Comparison of ENCODE assay signal across 16 cellular contexts in genomic region chr13:60645552-60646138, GRCh38.
DNase-seq lines count a peak whose midpoint lies in the region; ATAC-seq and TF ChIP-seq lines count a peak whose summit lies in the region.
"Had no signal": no experiment of that assay in that cellular context is flagged by ENCODE, and none has a peak within 500 bp of the region (broad histone marks: within the 10 kb centered on the region; RNA-seq: fewer than 3 reads in every experiment).

No MANE protein-coding gene starts in this region.

- H3K4me3 ChIP-seq in heart right ventricle = no peak overlapping the region
- no peak overlapping the region for H3K4me3 ChIP-seq in WERI-Rb-1 (ENCODE audit: low read depth, low read length)
- H3K4me3 ChIP-seq: neural progenitor cell, right lobe of liver had no signal

- intact Hi-C loops in heart right ventricle (cut with DNase I) = no loop called here

- H3K27me3 ChIP-seq in heart right ventricle = peaks cover 0 to 5% (median 0%) of the 10 kb centered on the region in 7 donors
- H3K27me3 ChIP-seq in WERI-Rb-1 (ENCODE audit: insufficient read depth, low read depth, severe bottlenecking) = no peaks in the 10 kb centered on the region
- H3K27me3 ChIP-seq: neural progenitor cell, right lobe of liver had no signal

- 81 to 87% methylated on average over 7 of the region's 7 CpGs for WGBS in heart right ventricle, 2 donors

- no peak for TF ChIP-seq CTCF in GM10266 (IDR thresholded peaks at IDR 0.05; ENCODE audit: control insufficient read depth, insufficient read depth, low read depth, missing control alignments)
- no peak for TF ChIP-seq CTCF in heart right ventricle (IDR thresholded peaks at IDR 0.05)
- TF ChIP-seq CTCF in WERI-Rb-1 (IDR thresholded peaks at IDR 0.05; ENCODE audit: low read depth, low read length) = no peak

- no peaks in the 10 kb centered on the region for H3K4me1 ChIP-seq in heart right ventricle
- H3K4me1 ChIP-seq: right lobe of liver had no signal

- H3K9me3 ChIP-seq in heart right ventricle (peaks cover 0 to 3% (median 0%) of the 10 kb centered on the region in 11 donors), WERI-Rb-1 (ENCODE audit: severe bottlenecking) (no peaks in the 10 kb centered on the region)
- H3K9me3 ChIP-seq: right lobe of liver had no signal

- H3K27ac ChIP-seq in heart right ventricle (no peak overlapping the region), WERI-Rb-1 (no peak overlapping the region)
- H3K27ac ChIP-seq: neural progenitor cell, right lobe of liver had no signal

- ATAC-seq in GM18861 (IDR thresholded peaks at IDR 0.05; ENCODE audit: unreplicated experiment) (peak; percentile 62), HG02678 (IDR thresholded peaks at IDR 0.05; ENCODE audit: unreplicated experiment) (peak; percentile 39), heart right ventricle (no peak)
- ATAC-seq: activated CD8-positive, alpha-beta T cell treated with anti-CD3 and anti-CD28 coated beads for 36 hours; right lobe of liver; stimulated activated naive CD8-positive, alpha-beta T cell treated with anti-CD3 and anti-CD28 coated beads, Interleukin-15, Interleukin-2, amounts not matched to agents 100 U/mL and 50 U/mL, for 24 hours had no signal

- DNase-seq in HK-2 (ENCODE audit: unreplicated experiment) = peak; percentile 2
- DNase-seq in astrocyte of the hippocampus (ENCODE audit: low read depth, low spot score) = peak; percentile 15
- no peak for DNase-seq in retina
- DNase-seq in GM10266 (ENCODE audit: extremely low spot score) = no peak
- no peak for DNase-seq in heart right ventricle
- no peak for DNase-seq in WERI-Rb-1
- DNase-seq: activated CD8-positive, alpha-beta T cell treated with anti-CD3 and anti-CD28 coated beads for 36 hours; activated effector memory CD4-positive, alpha-beta T cell treated with anti-CD3 and anti-CD28 coated beads, Interleukin-2, amount 50 U/mL, for 16 hours; AML-193; mammary epithelial cell; NCI-H1105; right lobe of liver; stimulated activated naive CD8-positive, alpha-beta T cell treated with anti-CD3 and anti-CD28 coated beads, Interleukin-15, Interleukin-2, amounts not matched to agents 100 U/mL and 50 U/mL, for 24 hours had no signal

- H3K36me3 ChIP-seq in heart right ventricle (no peaks in the 10 kb centered on the region), WERI-Rb-1 (no peaks in the 10 kb centered on the region)
- H3K36me3 ChIP-seq: neural progenitor cell, right lobe of liver had no signal

Comparison
In these comparisons a context has a peak if more than half of its experiments do, and no peak if none do; other contexts are left out.
1. ATAC-seq: peak in GM18861 (single experiment) and HG02678 (single experiment); none in heart right ventricle (0 of 8).
2. DNase-seq: peak in HK-2 (single experiment) and astrocyte of the hippocampus (single experiment); none in retina (single experiment), GM10266 (single experiment), heart right ventricle (0 of 2) and WERI-Rb-1 (single experiment).